1 cellular context compared by ENCODE assay signal in genomic region chr3:120780977-120781376, GRCh38.
TF ChIP-seq lines count a peak whose summit lies in the region.

No MANE protein-coding gene starts in this region.

TF ChIP-seq in GM12878, 131 proteins besides CTCF, POLR2A, EP300 and RAD21 (continued from another document and continues in another):
- TF ChIP-seq BCLAF1 (IDR thresholded peaks at IDR 0.05) (no peak), EZH2 (IDR thresholded peaks at IDR 0.05; ENCODE audit: borderline replicate concordance, control insufficient read depth, low read depth, low read length) (no peak), ATF7 (IDR thresholded peaks at IDR 0.05; ENCODE audit: low read depth) (peak; percentile 54), SPI1 (IDR thresholded peaks at IDR 0.05; ENCODE audit: borderline replicate concordance, insufficient read depth, low read depth, low read length) (peak; percentile 71), TARDBP (IDR thresholded peaks at IDR 0.05; ENCODE audit: borderline replicate concordance) (no peak), PML (IDR thresholded peaks at IDR 0.05; ENCODE audit: low read length) (0 out of 2 replicates have a peak, but pooled peaks have one; percentile 52), MXI1 (IDR thresholded peaks at IDR 0.05; ENCODE audit: low read depth, low read length) (no peak), LARP7 (IDR thresholded peaks at IDR 0.05) (0 out of 2 replicates have a peak, but pooled peaks have one; percentile 37), NFYA (IDR thresholded peaks at IDR 0.05; ENCODE audit: borderline replicate concordance, low read depth, low read length) (no peak), TCF3 (IDR thresholded peaks at IDR 0.05; ENCODE audit: borderline replicate concordance, insufficient read depth, low read depth, low read length) (peak; percentile 98), NR2C1 (IDR thresholded peaks at IDR 0.05) (no peak; the same call in 1 of the 2 replicates), SMC3 (IDR thresholded peaks at IDR 0.05; ENCODE audit: borderline replicate concordance, low read length) (no peak), STAT3 (IDR thresholded peaks at IDR 0.05; ENCODE audit: low read depth, low read length) (no peak), BHLHE40 (IDR thresholded peaks at IDR 0.05; ENCODE audit: borderline replicate concordance in 1 of 2, low read depth in 2 of 2, low read length in 1 of 2) (peak; percentile 64 to 79; a peak in 3 of 4 replicates), MYC (IDR thresholded peaks at IDR 0.05; ENCODE audit: insufficient read depth, insufficient read length, insufficient replicate concordance, low read length, severe bottlenecking) (no peak), YBX1 (IDR thresholded peaks at IDR 0.05) (no peak), BCL3 (IDR thresholded peaks at IDR 0.05; ENCODE audit: borderline replicate concordance, insufficient read depth, low read depth, low read length, poor library complexity, severe bottlenecking) (peak; percentile 50), JUNB (IDR thresholded peaks at IDR 0.05) (peak; percentile 96), EED (IDR thresholded peaks at IDR 0.05; ENCODE audit: low read depth) (peak; percentile 87), ZZZ3 (IDR thresholded peaks at IDR 0.05; ENCODE audit: control insufficient read depth, insufficient read length, low read depth) (no peak), KLF5 (IDR thresholded peaks at IDR 0.05; ENCODE audit: partially characterized antibody) (no peak), NR2F1 (conservative IDR thresholded peaks at IDR 0.05) (peak; percentile 71), ESRRA (IDR thresholded peaks at IDR 0.05; ENCODE audit: low read length) (no peak), MTA3 (IDR thresholded peaks at IDR 0.05; ENCODE audit: borderline replicate concordance, low read length) (0 out of 2 replicates have a peak, but pooled peaks have one; percentile 41), WRNIP1 (IDR thresholded peaks at IDR 0.05; ENCODE audit: borderline replicate concordance, low read depth, low read length) (no peak), HCFC1 (IDR thresholded peaks at IDR 0.05; ENCODE audit: low read length) (no peak), HDAC6 (IDR thresholded peaks at IDR 0.05; ENCODE audit: unreplicated experiment) (no peak), RB1 (IDR thresholded peaks at IDR 0.05; ENCODE audit: borderline replicate concordance) (no peak), SUZ12 (IDR thresholded peaks at IDR 0.05; ENCODE audit: unreplicated experiment) (no peak), KAT2A (conservative IDR thresholded peaks at IDR 0.05; ENCODE audit: control insufficient read depth, low read depth, low read length) (no peak), REST (IDR thresholded peaks at IDR 0.05; ENCODE audit: low read depth, low read length) (no peak), HDAC2 (IDR thresholded peaks at IDR 0.05) (no peak), CEBPZ (IDR thresholded peaks at IDR 0.05; ENCODE audit: low read depth, low read length) (no peak), NKRF (conservative IDR thresholded peaks at IDR 0.05) (no peak), RCOR1 (conservative IDR thresholded peaks at IDR 0.05; ENCODE audit: low read depth, low read length) (no peak), CHD4 (IDR thresholded peaks at IDR 0.05) (no peak), PAX8 (IDR thresholded peaks at IDR 0.05) (no peak), CBFB (IDR thresholded peaks at IDR 0.05; ENCODE audit: low read depth) (no peak; the same call in 1 of the 2 replicates), JUND (IDR thresholded peaks at IDR 0.05; ENCODE audit: low read depth, low read length) (peak; percentile 26; the same call in 1 of the 2 replicates), TCF12 (IDR thresholded peaks at IDR 0.05; ENCODE audit: low read depth, low read length) (peak; percentile 98), CREB1 (IDR thresholded peaks at IDR 0.05; ENCODE audit: low read depth) (peak; percentile 63), BACH1 (IDR thresholded peaks at IDR 0.05; ENCODE audit: borderline replicate concordance) (no peak), IRF4 (IDR thresholded peaks at IDR 0.05; ENCODE audit: low read depth, low read length) (peak; percentile 95)
- TF ChIP-seq, protein P1, sequence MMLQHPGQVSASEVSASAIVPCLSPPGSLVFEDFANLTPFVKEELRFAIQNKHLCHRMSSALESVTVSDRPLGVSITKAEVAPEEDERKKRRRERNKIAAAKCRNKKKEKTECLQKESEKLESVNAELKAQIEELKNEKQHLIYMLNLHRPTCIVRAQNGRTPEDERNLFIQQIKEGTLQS (IDR thresholded peaks at IDR 0.05; ENCODE audit: borderline replicate concordance, extremely low read depth, low read depth, low read length) = no peak
- TF ChIP-seq, protein P2, sequence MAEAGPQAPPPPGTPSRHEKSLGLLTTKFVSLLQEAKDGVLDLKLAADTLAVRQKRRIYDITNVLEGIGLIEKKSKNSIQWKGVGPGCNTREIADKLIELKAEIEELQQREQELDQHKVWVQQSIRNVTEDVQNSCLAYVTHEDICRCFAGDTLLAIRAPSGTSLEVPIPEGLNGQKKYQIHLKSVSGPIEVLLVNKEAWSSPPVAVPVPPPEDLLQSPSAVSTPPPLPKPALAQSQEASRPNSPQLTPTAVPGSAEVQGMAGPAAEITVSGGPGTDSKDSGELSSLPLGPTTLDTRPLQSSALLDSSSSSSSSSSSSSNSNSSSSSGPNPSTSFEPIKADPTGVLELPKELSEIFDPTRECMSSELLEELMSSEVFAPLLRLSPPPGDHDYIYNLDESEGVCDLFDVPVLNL (IDR thresholded peaks at IDR 0.05; ENCODE audit: low read depth, low read length) = no peak
- TF ChIP-seq, protein P3, sequence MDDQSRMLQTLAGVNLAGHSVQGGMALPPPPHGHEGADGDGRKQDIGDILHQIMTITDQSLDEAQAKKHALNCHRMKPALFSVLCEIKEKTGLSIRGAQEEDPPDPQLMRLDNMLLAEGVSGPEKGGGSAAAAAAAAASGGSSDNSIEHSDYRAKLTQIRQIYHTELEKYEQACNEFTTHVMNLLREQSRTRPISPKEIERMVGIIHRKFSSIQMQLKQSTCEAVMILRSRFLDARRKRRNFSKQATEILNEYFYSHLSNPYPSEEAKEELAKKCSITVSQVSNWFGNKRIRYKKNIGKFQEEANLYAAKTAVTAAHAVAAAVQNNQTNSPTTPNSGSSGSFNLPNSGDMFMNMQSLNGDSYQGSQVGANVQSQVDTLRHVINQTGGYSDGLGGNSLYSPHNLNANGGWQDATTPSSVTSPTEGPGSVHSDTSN (IDR thresholded peaks at IDR 0.05; ENCODE audit: insufficient replicate concordance, low read depth, low read length) = no peak
- TF ChIP-seq, protein P4, sequence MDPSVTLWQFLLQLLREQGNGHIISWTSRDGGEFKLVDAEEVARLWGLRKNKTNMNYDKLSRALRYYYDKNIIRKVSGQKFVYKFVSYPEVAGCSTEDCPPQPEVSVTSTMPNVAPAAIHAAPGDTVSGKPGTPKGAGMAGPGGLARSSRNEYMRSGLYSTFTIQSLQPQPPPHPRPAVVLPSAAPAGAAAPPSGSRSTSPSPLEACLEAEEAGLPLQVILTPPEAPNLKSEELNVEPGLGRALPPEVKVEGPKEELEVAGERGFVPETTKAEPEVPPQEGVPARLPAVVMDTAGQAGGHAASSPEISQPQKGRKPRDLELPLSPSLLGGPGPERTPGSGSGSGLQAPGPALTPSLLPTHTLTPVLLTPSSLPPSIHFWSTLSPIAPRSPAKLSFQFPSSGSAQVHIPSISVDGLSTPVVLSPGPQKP (IDR thresholded peaks at IDR 0.05; ENCODE audit: low read depth, low read length) = no peak
- TF ChIP-seq, protein P5, sequence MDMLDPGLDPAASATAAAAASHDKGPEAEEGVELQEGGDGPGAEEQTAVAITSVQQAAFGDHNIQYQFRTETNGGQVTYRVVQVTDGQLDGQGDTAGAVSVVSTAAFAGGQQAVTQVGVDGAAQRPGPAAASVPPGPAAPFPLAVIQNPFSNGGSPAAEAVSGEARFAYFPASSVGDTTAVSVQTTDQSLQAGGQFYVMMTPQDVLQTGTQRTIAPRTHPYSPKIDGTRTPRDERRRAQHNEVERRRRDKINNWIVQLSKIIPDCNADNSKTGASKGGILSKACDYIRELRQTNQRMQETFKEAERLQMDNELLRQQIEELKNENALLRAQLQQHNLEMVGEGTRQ (IDR thresholded peaks at IDR 0.05; ENCODE audit: borderline replicate concordance, low read depth, low read length) = no peak; the same call in 1 of the 2 replicates
